ENCODE assay signal across 9 cellular contexts in the genomic region with DNA sequence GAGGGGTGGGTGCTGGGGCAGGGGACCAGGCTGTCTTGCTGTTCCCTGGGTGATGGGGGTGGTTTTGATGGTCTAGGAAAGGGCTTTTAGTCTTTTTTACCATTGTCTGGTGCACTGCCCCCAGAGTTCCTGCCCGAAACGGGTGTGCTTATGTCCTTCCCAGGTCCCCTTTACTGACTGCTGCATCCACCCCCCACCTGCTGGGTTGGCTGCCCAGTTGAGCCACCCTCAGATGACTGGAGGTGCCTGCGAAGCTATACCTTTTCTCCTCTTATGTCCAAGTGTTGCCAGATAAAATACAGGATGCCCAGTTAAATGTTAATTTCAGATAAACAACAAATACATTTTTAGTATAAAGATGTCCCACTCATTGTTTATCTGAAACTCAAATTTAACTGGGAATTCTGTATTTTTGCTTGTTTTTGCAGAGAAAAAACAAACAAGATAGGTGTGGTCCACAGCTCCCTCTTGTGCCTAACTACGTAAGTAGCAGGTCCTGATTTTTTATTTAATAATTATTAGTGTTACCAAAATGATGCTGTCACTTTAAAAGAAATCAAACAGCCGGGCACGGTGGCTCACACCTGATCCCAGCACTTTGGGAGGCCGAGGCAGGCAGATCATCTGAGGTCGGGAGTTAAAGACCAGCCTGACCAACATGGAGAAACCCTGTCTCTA. TPM values are rescaled to one million over a fixed set of nuclear protein-coding genes. Genes with fewer than 3 reads are reported as not detected.
DNase-seq lines count a peak whose midpoint lies in the region; ATAC-seq, FAIRE-seq and TF ChIP-seq lines count a peak whose summit lies in the region.
"Had no signal": no experiment of that assay in that cellular context is flagged by ENCODE, and none has a peak within 500 bp of the region (broad histone marks: within the 10 kb centered on the region; RNA-seq: fewer than 3 reads in every experiment).

No MANE protein-coding gene starts in this region.

- dilution Hi-C loops in keratinocyte (cut with MboI; ENCODE audit: extremely low pct_ligation_motif_present, low sequenced_read_pairs): no loop called here

- ATAC-seq in heart right ventricle (no peak), Right ventricle myocardium inferior (no peak), upper lobe of right lung (peak; percentile 34)

- H3K79me2 ChIP-seq in keratinocyte (ENCODE audit: control insufficient read depth, insufficient read depth, low read length): no peaks in the 10 kb centered on the region

- peak; percentile 29 to 76 (median 59) for TF ChIP-seq CTCF in heart right ventricle (IDR thresholded peaks at IDR 0.05)
- TF ChIP-seq CTCF in WERI-Rb-1 (IDR thresholded peaks at IDR 0.05; ENCODE audit: low read depth, low read length): 0 out of 2 replicates have a peak, but pooled peaks have one; percentile 20
- peak in 2 of 3 experiments; percentile 35 to 44 for TF ChIP-seq CTCF in keratinocyte (optimal IDR thresholded peaks at IDR 0.05 in 1 of 3, IDR thresholded peaks at IDR 0.05 in 1 of 3, conservative IDR thresholded peaks at IDR 0.05 in 1 of 3; ENCODE audit: extremely low read depth in 1 of 3, insufficient read depth in 2 of 3, low read length in 3 of 3)
- peak; percentile 60 for TF ChIP-seq CTCF in upper lobe of right lung (IDR thresholded peaks at IDR 0.05)

- intact Hi-C loops in heart right ventricle (cut with DNase I) (loop anchor here (1.0 to 10.0 kb wide), 8 partner anchors 55 to 295 kb away; partner anchors contain the start of genes ABHD6 (in 6 of the 10) and FLNB (in 1 of the 10)), Right ventricle myocardium inferior (cut with DNase I) (loop anchor here (1.0 to 5.0 kb wide), 2 partner anchors 63 to 113 kb away; partner anchors contain the start of gene ABHD6), upper lobe of right lung (cut with DNase I) (no loop called here)

- H3K9me3 ChIP-seq in heart right ventricle: peaks cover 0 to 6% (median 0%) of the 10 kb centered on the region in 11 donors
- no peaks in the 10 kb centered on the region for H3K9me3 ChIP-seq in WERI-Rb-1 (ENCODE audit: severe bottlenecking)
- H3K9me3 ChIP-seq in keratinocyte (ENCODE audit: control insufficient read depth, low read depth, low read length): no peaks in the 10 kb centered on the region
- no peaks in the 10 kb centered on the region for H3K9me3 ChIP-seq in upper lobe of right lung

- WGBS in heart right ventricle, 2 donors: 19 to 20% methylated on average over 8 of the region's 8 CpGs

- no peak overlapping the region for H3K4me3 ChIP-seq in heart right ventricle
- no peak overlapping the region for H3K4me3 ChIP-seq in WERI-Rb-1 (ENCODE audit: low read depth, low read length)
- no peak overlapping the region for H3K4me3 ChIP-seq in keratinocyte (ENCODE audit: control insufficient read depth in 2 of 3, extremely low read depth in 1 of 3, insufficient read depth in 2 of 3, low read depth in 1 of 3, low read length in 3 of 3)
- H3K4me3 ChIP-seq in upper lobe of right lung: no peak overlapping the region

- no peak for DNase-seq in heart right ventricle
- DNase-seq in Right ventricle myocardium inferior (ENCODE audit: missing footprints): no peak
- DNase-seq in WERI-Rb-1: no peak
- no peak for DNase-seq in keratinocyte (ENCODE audit: low read depth, low spot score)
- no peak for DNase-seq in upper lobe of right lung
- no peak for DNase-seq in NCI-H2081 treated with DMSO at 0.1 percent for 48 hours (lab: John Stamatoyannopoulos, UW)
- DNase-seq in NCI-H2029 (lab: John Stamatoyannopoulos, UW): no peak
- no peak for DNase-seq in T-helper 2 cell
- DNase-seq: activated naive CD4-positive, alpha-beta T cell treated with anti-CD3 and anti-CD28 coated beads for 36 hours had no signal

- H3K27me3 ChIP-seq in heart right ventricle (peaks cover 0 to 9% (median 0%) of the 10 kb centered on the region in 7 donors), WERI-Rb-1 (ENCODE audit: insufficient read depth, low read depth, severe bottlenecking) (no peaks in the 10 kb centered on the region), keratinocyte (ENCODE audit: control insufficient read depth, extremely low read depth, insufficient read depth, low read length) (no peaks in the 10 kb centered on the region), upper lobe of right lung (no peaks in the 10 kb centered on the region)

- H3K36me3 ChIP-seq in heart right ventricle: no peaks in the 10 kb centered on the region
- no peaks in the 10 kb centered on the region for H3K36me3 ChIP-seq in WERI-Rb-1
- no peaks in the 10 kb centered on the region for H3K36me3 ChIP-seq in keratinocyte (ENCODE audit: control insufficient read depth in 2 of 2, extremely low read depth in 1 of 2, insufficient read depth in 2 of 2, low read length in 2 of 2)
- no peaks in the 10 kb centered on the region for H3K36me3 ChIP-seq in upper lobe of right lung

- no peak overlapping the region for H3K4me2 ChIP-seq in keratinocyte (ENCODE audit: control insufficient read depth, extremely low read depth, insufficient read depth, low read depth, low read length)

- H3K4me1 ChIP-seq in heart right ventricle (peaks cover 0 to 11% (median 0%) of the 10 kb centered on the region in 9 donors), keratinocyte (ENCODE audit: control insufficient read depth, extremely low read depth, insufficient read depth, low read length) (peaks cover 10% of the 10 kb centered on the region), upper lobe of right lung (peaks cover 4% of the 10 kb centered on the region)

- FAIRE-seq in keratinocyte (lab: Jason Lieb, UNC): no peak

- no peak overlapping the region for H2AFZ ChIP-seq in keratinocyte (ENCODE audit: control insufficient read depth, low read length)

- no peaks in the 10 kb centered on the region for H3K9me1 ChIP-seq in keratinocyte (ENCODE audit: control insufficient read depth, extremely low read depth, insufficient read depth, low read length)

- H3K27ac ChIP-seq in heart right ventricle: no peak overlapping the region
- no peak overlapping the region for H3K27ac ChIP-seq in WERI-Rb-1
- H3K27ac ChIP-seq in keratinocyte (ENCODE audit: control insufficient read depth, insufficient read depth, low read length): no peak overlapping the region
- no peak overlapping the region for H3K27ac ChIP-seq in upper lobe of right lung

- H4K20me1 ChIP-seq in keratinocyte (ENCODE audit: control insufficient read depth, extremely low read depth, insufficient read depth, low read length): no peaks in the 10 kb centered on the region

- no peak overlapping the region for H3K9ac ChIP-seq in keratinocyte (ENCODE audit: control insufficient read depth, extremely low read depth, insufficient read depth, low read length)

RNA-seq across cellular contexts. Expression of gene RPP14, which starts 6.1 kb away (rescaled TPM):
- total RNA-seq in heart right ventricle (10 to 100 TPM; 19.9 to 34.4 (median 24.3) TPM), Right ventricle myocardium inferior (23.2 TPM), upper lobe of right lung (13.6 TPM)
- polyA plus RNA-seq in heart right ventricle (10 to 100 TPM; 12.5 to 23.2 TPM), keratinocyte (20.6 to 24.6 TPM (median 21.7 TPM) in 3 replicates)
- 4.9 TPM for polyA plus RNA-seq in keratinocyte (2011; ENCODE audit: low read depth)
- 14.5 and 18.2 TPM in 2 replicates for polyA plus RNA-seq in keratinocyte (2011; cell fraction: cytosol; rRNA removed)
- polyA plus RNA-seq in keratinocyte (2011; cell fraction: nucleus; rRNA removed): 20.6 and 21.1 TPM in 2 replicates
- 7.5 and 14.5 TPM in 2 replicates for polyA plus RNA-seq in keratinocyte (2012; ENCODE audit: low replicate concordance)
- 4.9 to 15.7 TPM (median 13.8 TPM) in 3 replicates for polyA minus RNA-seq in keratinocyte
- polyA minus RNA-seq in keratinocyte (2011; cell fraction: cytosol; rRNA and poly(A)+ RNA removed): 8.2 TPM
- 4.5 and 16.3 TPM in 2 replicates for polyA minus RNA-seq in keratinocyte (2011; cell fraction: nucleus; rRNA and poly(A)+ RNA removed)

RNA-seq across cellular contexts. Expression of gene HTD2, which starts 6.3 kb away (rescaled TPM):
- total RNA-seq in heart right ventricle: 10 to 100 TPM; 11.2 to 19.5 (median 13.1) TPM
- 1 to 10 TPM; 2.4 to 9.0 TPM for polyA plus RNA-seq in heart right ventricle
- total RNA-seq in Right ventricle myocardium inferior: 14.7 TPM
- 10.5 to 12.5 TPM (median 11.2 TPM) in 3 replicates for polyA plus RNA-seq in keratinocyte
- polyA plus RNA-seq in keratinocyte (2011; ENCODE audit: low read depth): 10.5 TPM
- 7.7 and 14.5 TPM in 2 replicates for polyA plus RNA-seq in keratinocyte (2011; cell fraction: cytosol; rRNA removed)
- 10.8 and 11.0 TPM in 2 replicates for polyA plus RNA-seq in keratinocyte (2011; cell fraction: nucleus; rRNA removed)
- 6.3 and 9.5 TPM in 2 replicates for polyA plus RNA-seq in keratinocyte (2012; ENCODE audit: low replicate concordance)
- polyA minus RNA-seq in keratinocyte: 1.2 to 10.8 TPM (median 9.9 TPM) in 3 replicates
- polyA minus RNA-seq in keratinocyte (2011; cell fraction: cytosol; rRNA and poly(A)+ RNA removed): 7.7 TPM
- polyA minus RNA-seq in keratinocyte (2011; cell fraction: nucleus; rRNA and poly(A)+ RNA removed): 3.5 and 7.8 TPM in 2 replicates
- 6.2 TPM for total RNA-seq in upper lobe of right lung

RNA-seq across cellular contexts. Expression of gene PXK, which starts 32.7 kb away (rescaled TPM):
- total RNA-seq in heart right ventricle: 10 to 100 TPM in 7 of 10 donors, 1 to 10 TPM in 3; 7.9 to 16.3 (median 11.7) TPM
- 1 to 10 TPM; 5.6 to 7.9 TPM for polyA plus RNA-seq in heart right ventricle
- 13.3 TPM for total RNA-seq in Right ventricle myocardium inferior
- polyA plus RNA-seq in keratinocyte: 9.2 to 12.9 TPM (median 12.2 TPM) in 3 replicates
- 11.9 TPM for polyA plus RNA-seq in keratinocyte (2011; ENCODE audit: low read depth)
- 10.4 and 15.0 TPM in 2 replicates for polyA plus RNA-seq in keratinocyte (2011; cell fraction: cytosol; rRNA removed)
- 14.8 and 15.1 TPM in 2 replicates for polyA plus RNA-seq in keratinocyte (2011; cell fraction: nucleus; rRNA removed)
- 9.1 and 13.2 TPM in 2 replicates for polyA plus RNA-seq in keratinocyte (2012; ENCODE audit: low replicate concordance)
- polyA minus RNA-seq in keratinocyte: 4.5 to 12.9 TPM (median 8.1 TPM) in 3 replicates
- 10.4 TPM for polyA minus RNA-seq in keratinocyte (2011; cell fraction: cytosol; rRNA and poly(A)+ RNA removed)
- polyA minus RNA-seq in keratinocyte (2011; cell fraction: nucleus; rRNA and poly(A)+ RNA removed): 6.8 and 14.3 TPM in 2 replicates
- 29.8 TPM for total RNA-seq in upper lobe of right lung
